15 cellular contexts compared by ENCODE assay signal in genomic region chr1:7702365-7702764, GRCh38.
DNase-seq lines count a peak whose midpoint lies in the region; ATAC-seq, FAIRE-seq and TF ChIP-seq lines count a peak whose summit lies in the region.
"Had no signal": no experiment of that assay in that cellular context is flagged by ENCODE, and none has a peak within 500 bp of the region (broad histone marks: within the 10 kb centered on the region; RNA-seq: fewer than 3 reads in every experiment).

No MANE protein-coding gene starts in this region.

- H3K4me3 Mint-ChIP-seq in activated T-helper 17 cell treated with anti-CD3 and anti-CD28 coated beads, Interleukin-2, amount 50 U/mL, for 72 hours: peak overlapping the region; percentile 70
- peak overlapping the region in 6 of 10 donors; percentile 20 to 81 (median 48) for H3K4me3 Mint-ChIP-seq in naive thymus-derived CD8-positive, alpha-beta T cell
- no peak overlapping the region for H3K4me3 Mint-ChIP-seq in MCF 10A (ENCODE audit: unreplicated experiment)
- H3K4me3 Mint-ChIP-seq: activated CD4-positive, alpha-beta memory T cell treated with anti-CD3 and anti-CD28 coated beads for 36 hours had no signal

- BruUV-seq in MCF 10A (replicated peaks; lab: Mats Ljungman, UMichigan): no TSS peak

- POLR2A ChIA-PET in naive thymus-derived CD8-positive, alpha-beta T cell (lab: Charles Lee): no interaction called here
- POLR2A ChIA-PET in MCF 10A (lab: Yijun Ruan, JAX): no interaction called here

- intact Hi-C loops in MCF 10A (cut with micrococcal nuclease): no loop called here

- no peak overlapping the region for H3K27ac Mint-ChIP-seq in activated T-helper 17 cell treated with anti-CD3 and anti-CD28 coated beads, Interleukin-2, amount 50 U/mL, for 72 hours
- peak overlapping the region in 2 of 10 donors; percentile 23 to 34 for H3K27ac Mint-ChIP-seq in naive thymus-derived CD8-positive, alpha-beta T cell
- no peak overlapping the region for H3K27ac Mint-ChIP-seq in MCF 10A (ENCODE audit: low read depth, unreplicated experiment)
- H3K27ac Mint-ChIP-seq: activated CD4-positive, alpha-beta memory T cell treated with anti-CD3 and anti-CD28 coated beads for 36 hours; CD14-positive monocyte had no signal

- TF ChIP-seq CTCF in D721Med (IDR thresholded peaks at IDR 0.05; ENCODE audit: insufficient read depth, missing control alignments) (no peak), MCF 10A (IDR thresholded peaks at IDR 0.05; ENCODE audit: unreplicated experiment) (no peak)

- ATAC-seq in activated T-helper 17 cell treated with anti-CD3 and anti-CD28 coated beads, Interleukin-2, amount 50 U/mL, for 72 hours (replicated peaks): no peak
- ATAC-seq in naive thymus-derived CD8-positive, alpha-beta T cell: no peak
- ATAC-seq in HG03280 (IDR thresholded peaks at IDR 0.05; ENCODE audit: unreplicated experiment): no peak
- ATAC-seq: esophagus mucosa, mucosa of descending colon, right cardiac atrium had no signal

- peaks cover 11% of the 10 kb centered on the region for H3K4me1 Mint-ChIP-seq in activated T-helper 17 cell treated with anti-CD3 and anti-CD28 coated beads, Interleukin-2, amount 50 U/mL, for 72 hours
- H3K4me1 Mint-ChIP-seq in naive thymus-derived CD8-positive, alpha-beta T cell: peaks cover 7 to 35% (median 22%) of the 10 kb centered on the region in 4 donors
- no peaks in the 10 kb centered on the region for H3K4me1 Mint-ChIP-seq in MCF 10A (ENCODE audit: insufficient read depth, unreplicated experiment)

- no peaks in the 10 kb centered on the region for H3K9me3 Mint-ChIP-seq in activated T-helper 17 cell treated with anti-CD3 and anti-CD28 coated beads, Interleukin-2, amount 50 U/mL, for 72 hours
- H3K9me3 Mint-ChIP-seq in naive thymus-derived CD8-positive, alpha-beta T cell: peaks cover 0 to 2% (median 0%) of the 10 kb centered on the region in 9 donors
- H3K9me3 Mint-ChIP-seq in MCF 10A (ENCODE audit: unreplicated experiment): no peaks in the 10 kb centered on the region
- H3K9me3 Mint-ChIP-seq: activated CD4-positive, alpha-beta memory T cell treated with anti-CD3 and anti-CD28 coated beads for 36 hours; central memory CD8-positive, alpha-beta T cell had no signal

- H3K27me3 Mint-ChIP-seq in activated T-helper 17 cell treated with anti-CD3 and anti-CD28 coated beads, Interleukin-2, amount 50 U/mL, for 72 hours: peaks cover 10% of the 10 kb centered on the region
- H3K27me3 Mint-ChIP-seq in naive thymus-derived CD8-positive, alpha-beta T cell: peaks cover 12 to 36% (median 25%) of the 10 kb centered on the region in 5 donors
- H3K27me3 Mint-ChIP-seq in MCF 10A (ENCODE audit: insufficient read depth, unreplicated experiment): peaks cover 40% of the 10 kb centered on the region

- peak; percentile 61 for DNase-seq in DMS 273 (lab: John Stamatoyannopoulos, UW; ENCODE audit: unreplicated experiment)
- peak; percentile 25 for DNase-seq in NCI-H1092 (lab: John Stamatoyannopoulos, UW)
- no peak for DNase-seq in naive thymus-derived CD8-positive, alpha-beta T cell
- DNase-seq in D721Med (ENCODE audit: insufficient read length, low spot score): no peak
- no peak for DNase-seq in MCF 10A (ENCODE audit: unreplicated experiment)
- DNase-seq in SHP77 (lab: John Stamatoyannopoulos, UW): no peak
- DNase-seq: activated CD4-positive, alpha-beta memory T cell treated with anti-CD3 and anti-CD28 coated beads for 36 hours; MM.1S; mucosa of descending colon; right cardiac atrium had no signal

- CTCF ChIA-PET in MCF 10A (lab: Yijun Ruan, JAX): interaction anchor here (0.6 kb wide), 2 partner anchors 41 to 79 kb away, joined by 3 read pairs; no protein-coding TSS in a partner anchor

- H3K36me3 Mint-ChIP-seq in activated T-helper 17 cell treated with anti-CD3 and anti-CD28 coated beads, Interleukin-2, amount 50 U/mL, for 72 hours (ENCODE audit: low read depth): no peaks in the 10 kb centered on the region
- no peaks in the 10 kb centered on the region for H3K36me3 Mint-ChIP-seq in naive thymus-derived CD8-positive, alpha-beta T cell
- H3K36me3 Mint-ChIP-seq in MCF 10A (ENCODE audit: insufficient read depth, unreplicated experiment): no peaks in the 10 kb centered on the region
- H3K36me3 Mint-ChIP-seq: activated CD4-positive, alpha-beta memory T cell treated with anti-CD3 and anti-CD28 coated beads for 36 hours had no signal

- no peak for FAIRE-seq in D721Med (lab: Jason Lieb, UNC)

Comparison
In these comparisons a context has a peak if more than half of its experiments do, and no peak if none do; other contexts are left out.
1. DNase-seq: peak in DMS 273 (single experiment) and NCI-H1092 (single experiment); none in naive thymus-derived CD8-positive, alpha-beta T cell (0 of 10), D721Med (single experiment), MCF 10A (single experiment) and SHP77 (0 of 2).